9 cellular contexts compared by ENCODE assay signal in the genomic region with DNA sequence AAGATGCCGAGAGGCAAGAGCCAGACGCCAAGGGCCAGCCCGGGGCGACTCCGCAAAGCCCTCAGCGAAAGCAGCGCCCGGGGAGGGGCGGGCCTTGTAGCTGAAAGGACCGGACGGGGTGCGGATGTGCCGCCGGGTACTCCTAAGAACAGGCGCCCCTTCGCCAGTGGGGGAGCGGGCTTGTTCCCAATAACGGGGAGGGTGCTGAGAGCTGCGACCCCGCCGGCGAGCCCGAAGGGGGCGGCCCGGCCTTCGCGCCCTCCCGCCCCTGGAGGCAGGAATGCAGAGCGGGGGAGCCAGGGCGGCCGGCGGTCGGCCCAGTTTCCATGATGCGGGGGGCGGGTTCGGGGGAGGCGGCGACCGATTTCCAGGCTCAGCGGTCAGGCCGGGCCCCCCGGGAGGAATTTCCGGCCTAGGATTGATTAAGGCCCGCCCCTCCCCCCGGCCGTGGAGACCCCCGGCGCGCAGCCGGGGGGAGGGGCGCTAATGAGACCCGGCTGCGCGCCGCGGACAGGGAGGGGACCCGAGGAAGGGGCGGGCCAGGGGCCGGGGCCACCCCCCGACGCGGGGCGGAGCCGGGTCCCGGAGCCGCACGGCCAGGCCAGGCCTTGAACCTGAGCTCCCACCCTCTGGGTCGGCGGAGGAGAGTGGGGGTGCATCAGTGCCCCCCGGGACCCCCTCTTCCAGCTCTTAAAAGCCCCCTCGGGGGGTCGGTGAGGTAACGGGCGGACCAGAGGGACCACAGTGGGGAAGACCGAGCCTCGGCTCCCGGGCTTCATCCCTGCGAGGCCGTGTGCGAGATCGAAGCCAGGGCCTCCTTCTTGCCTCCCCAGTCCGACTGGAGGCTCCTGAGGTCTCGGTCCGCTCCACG. TPM values are rescaled to one million over a fixed set of nuclear protein-coding genes. Genes with fewer than 3 reads are reported as not detected.
DNase-seq lines count a peak whose midpoint lies in the region; ATAC-seq, FAIRE-seq and TF ChIP-seq lines count a peak whose summit lies in the region.
"Had no signal": no experiment of that assay in that cellular context is flagged by ENCODE, and none has a peak within 500 bp of the region (broad histone marks: within the 10 kb centered on the region; RNA-seq: fewer than 3 reads in every experiment).

No MANE protein-coding gene starts in this region.

- H3K27me3 ChIP-seq in upper lobe of left lung, result peaks cover 0 to 42% (median 30%) of the 10 kb centered on the region in 4 donors

- H3K9me3 Mint-ChIP-seq in osteocyte (ENCODE audit: unreplicated experiment), result no peaks in the 10 kb centered on the region

- DNase-seq in GM12891 (ENCODE audit: insufficient read length, low spot score), result peak; percentile 64
- DNase-seq in RCC 7860 (ENCODE audit: low spot score), result peak; percentile 16
- DNase-seq in activated gamma-delta T cell treated with Interleukin-2 at 50 U/mL for 16 hours, result peak; percentile 45
- DNase-seq in frontal cortex (ENCODE audit: low spot score in 2 of 2), result peak; percentile 72 to 83
- peak; percentile 95 for DNase-seq in osteocyte (ENCODE audit: extremely low spot score, unreplicated experiment)
- peak; percentile 36 to 95 for DNase-seq in upper lobe of left lung
- no peak for DNase-seq in NCI-H524 treated with DMSO at 0.1 percent for 48 hours (lab: John Stamatoyannopoulos, UW)

- WGBS in upper lobe of left lung, 2 donors, result 0 to 4% methylated on average over 21 to 46 of the region's 85 CpGs

- peak overlapping the region; percentile 92 for H3K27ac Mint-ChIP-seq in osteocyte (ENCODE audit: unreplicated experiment)

- peak; percentile 61 to 83 for ATAC-seq in upper lobe of left lung (ENCODE audit: low FRiP score in 2 of 2)
- no peak for ATAC-seq in GM21528 (IDR thresholded peaks at IDR 0.05; ENCODE audit: low FRiP score, unreplicated experiment)

- TF ChIP-seq EP300 in upper lobe of left lung (IDR thresholded peaks at IDR 0.05), result no peak

- peaks cover 17% of the 10 kb centered on the region for H3K4me1 Mint-ChIP-seq in osteocyte (ENCODE audit: unreplicated experiment)

- peak; percentile 23 for FAIRE-seq in GM12891 (lab: Jason Lieb, UNC)
- no peak for FAIRE-seq in RCC 7860 (lab: Jason Lieb, UNC)
- no peak for FAIRE-seq in frontal cortex (lab: Jason Lieb, UNC)

- H3K36me3 Mint-ChIP-seq in osteocyte (ENCODE audit: unreplicated experiment), result no peaks in the 10 kb centered on the region

- no peak for TF ChIP-seq POLR2A in GM12891 (IDR thresholded peaks at IDR 0.05; ENCODE audit: low read depth, low read length)
- peak in 2 of 4 donors; percentile 44 to 51 for TF ChIP-seq POLR2A in upper lobe of left lung (IDR thresholded peaks at IDR 0.05)

- H3K27me3 Mint-ChIP-seq in osteocyte (ENCODE audit: unreplicated experiment), result no peaks in the 10 kb centered on the region

- H3K9me3 ChIP-seq in upper lobe of left lung, result no peaks in the 10 kb centered on the region

- H3K4me1 ChIP-seq in upper lobe of left lung, result peaks cover 35 to 46% (median 37%) of the 10 kb centered on the region in 4 donors

- H3K36me3 ChIP-seq in upper lobe of left lung, result no peaks in the 10 kb centered on the region

- peak overlapping the region; percentile 55 to 74 (median 65) for H3K4me3 ChIP-seq in upper lobe of left lung

- peak overlapping the region; percentile 83 to 93 (median 90) for H3K27ac ChIP-seq in upper lobe of left lung
- H3K27ac ChIP-seq: epithelial cell of prostate had no signal

- TF ChIP-seq CTCF in osteocyte (IDR thresholded peaks at IDR 0.05) (peak; percentile 82), upper lobe of left lung (IDR thresholded peaks at IDR 0.05) (peak; percentile 82 to 96 (median 85))

- peak overlapping the region; percentile 76 for H3K4me3 Mint-ChIP-seq in osteocyte (ENCODE audit: unreplicated experiment)

TF ChIP-seq in GM12891, 5 proteins besides CTCF, POLR2A, EP300 and RAD21:
- TF ChIP-seq PAX5 (IDR thresholded peaks at IDR 0.05; ENCODE audit: insufficient read depth, low read length, severe bottlenecking), result no peak
- no peak for TF ChIP-seq SPI1 (IDR thresholded peaks at IDR 0.05; ENCODE audit: low read depth, low read length)
- no peak for TF ChIP-seq TAF1 (IDR thresholded peaks at IDR 0.05; ENCODE audit: low read depth, low read length)
- TF ChIP-seq POU2F2 (IDR thresholded peaks at IDR 0.05; ENCODE audit: low read depth, low read length), result no peak
- no peak for TF ChIP-seq POLR2AphosphoS5 (IDR thresholded peaks at IDR 0.05; ENCODE audit: low read depth, low read length)

RNA-seq across cellular contexts. Expression of gene TMEM200B, which starts 0.9 kb away (rescaled TPM):
- 0.10 TPM for polyA plus RNA-seq in GM12891 (2012; ENCODE audit: low read depth, missing spikeins)
- total RNA-seq in frontal cortex, result 0.82 TPM
- total RNA-seq in osteocyte, result 19.7 and 22.5 TPM in 2 replicates
- total RNA-seq in upper lobe of left lung, result 1 to 10 TPM; 2.1 to 6.6 (median 3.5) TPM

RNA-seq across cellular contexts. Expression of gene SRSF4, which starts 57.1 kb away (rescaled TPM):
- polyA plus RNA-seq in GM12891 (2012; ENCODE audit: low read depth, missing spikeins), result 58.9 TPM
- 49.7 TPM for total RNA-seq in frontal cortex
- total RNA-seq in osteocyte, result 70.5 and 74.6 TPM in 2 replicates
- 100 to 1,000 TPM in 1 of 6 donors, 10 to 100 TPM in 5; 47.6 to 117 (median 74.0) TPM for total RNA-seq in upper lobe of left lung
